ENCODE assay signal across 12 cellular contexts in genomic region chr17:78715000-78715771, GRCh38.
DNase-seq lines count a peak whose midpoint lies in the region; ATAC-seq and TF ChIP-seq lines count a peak whose summit lies in the region.
"Had no signal": no experiment of that assay in that cellular context is flagged by ENCODE, and none has a peak within 500 bp of the region (broad histone marks: within the 10 kb centered on the region; RNA-seq: fewer than 3 reads in every experiment).

No MANE protein-coding gene starts in this region.

- no peaks in the 10 kb centered on the region for H3F3A ChIP-seq in smooth muscle cell (ENCODE audit: low read depth)

- H3K79me2 ChIP-seq in smooth muscle cell (ENCODE audit: low read depth) = peaks cover 87% of the 10 kb centered on the region

- H3K4me1 ChIP-seq in SJSA1 (replicated peaks) (peaks cover 43% of the 10 kb centered on the region), stomach smooth muscle (ENCODE audit: control insufficient read depth, insufficient read depth, low read length) (peaks cover 48% of the 10 kb centered on the region), smooth muscle cell (ENCODE audit: low read depth) (peaks cover 15% of the 10 kb centered on the region)

- no peak overlapping the region for H3K4me3 ChIP-seq in SJSA1
- H3K4me3 ChIP-seq in stomach smooth muscle (ENCODE audit: low read length in 2 of 2) = no peak overlapping the region
- no peak overlapping the region for H3K4me3 ChIP-seq in WERI-Rb-1 (ENCODE audit: low read depth, low read length)
- no peak overlapping the region for H3K4me3 ChIP-seq in smooth muscle cell
- H3K4me3 ChIP-seq: heart right ventricle, thoracic aorta had no signal

- peaks cover 30% of the 10 kb centered on the region for H3K36me3 Mint-ChIP-seq in activated CD4-positive, alpha-beta T cell treated with anti-CD3 and anti-CD28 coated beads, Interleukin-2, amount 10 ng/mL, durations not matched to agents 7 days and 5 days (ENCODE audit: low read depth)
- H3K36me3 Mint-ChIP-seq in effector memory CD8-positive, alpha-beta T cell (ENCODE audit: insufficient read depth) = peaks cover 59% of the 10 kb centered on the region

- H3K9me3 Mint-ChIP-seq in activated CD4-positive, alpha-beta T cell treated with anti-CD3 and anti-CD28 coated beads, Interleukin-2, amount 10 ng/mL, durations not matched to agents 7 days and 5 days = no peaks in the 10 kb centered on the region
- H3K9me3 Mint-ChIP-seq in effector memory CD8-positive, alpha-beta T cell = no peaks in the 10 kb centered on the region

- H3K27ac ChIP-seq in SJSA1 (peak overlapping the region; percentile 19), stomach smooth muscle (ENCODE audit: low read length) (peak overlapping the region; percentile 31), WERI-Rb-1 (no peak overlapping the region), smooth muscle cell (ENCODE audit: low read depth) (no peak overlapping the region)
- H3K27ac ChIP-seq: thoracic aorta had no signal

- WGBS in smooth muscle cell (ENCODE audit: low lambda C conversion rate) = 90% methylated on average over 14 of the region's 14 CpGs

- peak overlapping the region; percentile 18 for H3K4me3 Mint-ChIP-seq in activated CD4-positive, alpha-beta T cell treated with anti-CD3 and anti-CD28 coated beads, Interleukin-2, amount 10 ng/mL, durations not matched to agents 7 days and 5 days
- H3K4me3 Mint-ChIP-seq in effector memory CD8-positive, alpha-beta T cell = peak overlapping the region; percentile 72 to 75

- no peaks in the 10 kb centered on the region for H3K27me3 ChIP-seq in SJSA1 (replicated peaks)
- H3K27me3 ChIP-seq in stomach smooth muscle (ENCODE audit: control insufficient read depth in 1 of 2, insufficient read depth in 2 of 2, low read length in 2 of 2) = no peaks in the 10 kb centered on the region
- H3K27me3 ChIP-seq in WERI-Rb-1 (ENCODE audit: insufficient read depth, low read depth, severe bottlenecking) = no peaks in the 10 kb centered on the region
- no peaks in the 10 kb centered on the region for H3K27me3 ChIP-seq in smooth muscle cell (ENCODE audit: low read depth)
- H3K27me3 ChIP-seq: heart right ventricle had no signal

- H3K9ac ChIP-seq in stomach smooth muscle (ENCODE audit: low read length in 2 of 2) = no peak overlapping the region
- H3K9ac ChIP-seq in smooth muscle cell (ENCODE audit: low read depth) = no peak overlapping the region

- DNase-seq in activated CD4-positive, alpha-beta T cell treated with anti-CD3 and anti-CD28 coated beads, Interleukin-2, amount 10 ng/mL, durations not matched to agents 7 days and 5 days = no peak
- DNase-seq in activated CD4-positive, alpha-beta T cell treated with anti-CD3 and anti-CD28 coated beads for 1 hour = no peak
- DNase-seq in SJSA1 (ENCODE audit: low read depth in 1 of 2, low spot score in 2 of 2) (peak; percentile 68 to 88), WERI-Rb-1 (no peak), glomerular visceral epithelial cell (ENCODE audit: extremely low spot score) (no peak), smooth muscle cell (lab: John Stamatoyannopoulos, UW; ENCODE audit: unreplicated experiment) (no peak)
- no peak for DNase-seq in effector memory CD8-positive, alpha-beta T cell
- DNase-seq: activated CD4-positive, alpha-beta T cell treated with anti-CD3 and anti-CD28 coated beads, Interleukin-2, amount 50 U/mL, for 4 hours; heart right ventricle; NCI-H146 had no signal

- H3K4me2 ChIP-seq in smooth muscle cell = no peak overlapping the region

- H3K36me3 ChIP-seq in SJSA1 (no peaks in the 10 kb centered on the region), stomach smooth muscle (ENCODE audit: control insufficient read depth in 2 of 2, insufficient read depth in 2 of 2, low read length in 2 of 2) (no peaks in the 10 kb centered on the region), WERI-Rb-1 (no peaks in the 10 kb centered on the region; the same call in 1 of the 2 replicates), smooth muscle cell (ENCODE audit: low read depth) (no peaks in the 10 kb centered on the region)
- H3K36me3 ChIP-seq: thoracic aorta had no signal

- POLR2A ChIA-PET in activated CD4-positive, alpha-beta T cell treated with anti-CD3 and anti-CD28 coated beads, Interleukin-2, amount 10 ng/mL, durations not matched to agents 7 days and 5 days (lab: Charles Lee) = no interaction called here

- H3K9me3 ChIP-seq in SJSA1 (replicated peaks) (no peaks in the 10 kb centered on the region), stomach smooth muscle (ENCODE audit: control insufficient read depth in 2 of 2, low read length in 2 of 2) (no peaks in the 10 kb centered on the region), WERI-Rb-1 (ENCODE audit: severe bottlenecking) (no peaks in the 10 kb centered on the region), smooth muscle cell (replicated peaks; ENCODE audit: low read depth) (no peaks in the 10 kb centered on the region)
- H3K9me3 ChIP-seq: heart right ventricle, thoracic aorta had no signal

- ATAC-seq in effector memory CD8-positive, alpha-beta T cell (replicated peaks) = no peak
- ATAC-seq: heart right ventricle had no signal

- H4K20me1 ChIP-seq in smooth muscle cell (ENCODE audit: low read depth) = peaks cover 86% of the 10 kb centered on the region

- TF ChIP-seq CTCF in WERI-Rb-1 (IDR thresholded peaks at IDR 0.05; ENCODE audit: low read depth, low read length) = no peak
- TF ChIP-seq CTCF in smooth muscle cell (IDR thresholded peaks at IDR 0.05; ENCODE audit: borderline replicate concordance, insufficient read depth, poor library complexity, severe bottlenecking) = no peak

- peak overlapping the region; percentile 80 for H3K27ac Mint-ChIP-seq in activated CD4-positive, alpha-beta T cell treated with anti-CD3 and anti-CD28 coated beads, Interleukin-2, amount 10 ng/mL, durations not matched to agents 7 days and 5 days
- peak overlapping the region; percentile 90 to 91 for H3K27ac Mint-ChIP-seq in effector memory CD8-positive, alpha-beta T cell

- CTCF ChIA-PET in activated CD4-positive, alpha-beta T cell treated with anti-CD3 and anti-CD28 coated beads, Interleukin-2, amount 10 ng/mL, durations not matched to agents 7 days and 5 days (lab: Charles Lee) = interaction anchor here (0.5 to 3.5 kb wide), 4 partner anchors 11 to 1386 kb away, joined by 3 to 14 read pairs (median 4); partner anchors contain the start of gene GAA

- no peaks in the 10 kb centered on the region for H3K27me3 Mint-ChIP-seq in activated CD4-positive, alpha-beta T cell treated with anti-CD3 and anti-CD28 coated beads, Interleukin-2, amount 10 ng/mL, durations not matched to agents 7 days and 5 days
- H3K27me3 Mint-ChIP-seq in effector memory CD8-positive, alpha-beta T cell = no peaks in the 10 kb centered on the region

- peaks cover 90% of the 10 kb centered on the region for H3K4me1 Mint-ChIP-seq in activated CD4-positive, alpha-beta T cell treated with anti-CD3 and anti-CD28 coated beads, Interleukin-2, amount 10 ng/mL, durations not matched to agents 7 days and 5 days
- H3K4me1 Mint-ChIP-seq in effector memory CD8-positive, alpha-beta T cell (ENCODE audit: low read depth in 2 of 2) = peaks cover 71 to 82% of the 10 kb centered on the region in 2 donors

- H2AFZ ChIP-seq in smooth muscle cell (ENCODE audit: low read depth) = no peak overlapping the region

Comparison
In these comparisons a context has a peak if more than half of its experiments do, and no peak if none do; other contexts are left out.
1. DNase-seq: peak in SJSA1 (2 of 2); none in activated CD4-positive, alpha-beta T cell treated with anti-CD3 and anti-CD28 coated beads, Interleukin-2, amount 10 ng/mL, durations not matched to agents 7 days and 5 days (single experiment), activated CD4-positive, alpha-beta T cell treated with anti-CD3 and anti-CD28 coated beads for 1 hour (single experiment), effector memory CD8-positive, alpha-beta T cell (0 of 3), WERI-Rb-1 (single experiment), glomerular visceral epithelial cell (single experiment) and smooth muscle cell (single experiment).
2. H3K27ac ChIP-seq: peak in SJSA1 (single experiment) and stomach smooth muscle (single experiment); none in WERI-Rb-1 (single experiment) and smooth muscle cell (single experiment).